ENCODE assay signal across 9 cellular contexts in the genomic region with DNA sequence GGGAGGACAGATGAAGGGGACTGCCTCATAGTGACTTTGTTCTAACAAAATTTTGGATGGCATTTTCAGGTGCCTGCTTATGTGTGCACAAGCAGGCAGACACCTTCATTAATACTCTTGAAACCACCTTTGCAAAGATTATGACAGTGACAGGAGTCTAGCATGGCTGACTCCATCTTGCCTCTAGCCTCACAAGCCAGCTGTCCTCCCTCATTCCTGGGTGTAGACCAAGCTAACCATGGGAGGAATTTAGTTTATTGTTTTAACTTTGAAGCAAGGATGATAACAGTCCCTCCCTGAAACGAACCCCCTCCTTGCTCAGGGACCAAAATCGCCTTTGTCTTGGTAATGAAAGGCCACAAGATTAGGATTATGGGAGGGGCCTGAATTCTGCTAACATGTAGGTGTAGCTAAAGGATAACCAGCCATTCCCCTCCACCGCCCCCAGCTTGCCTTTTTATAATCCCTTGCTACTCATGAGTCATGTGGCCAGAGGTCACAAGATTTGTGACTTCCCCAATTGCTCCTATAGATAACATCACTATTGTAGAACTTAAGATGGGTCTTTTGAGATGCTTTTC.
DNase-seq lines count a peak whose midpoint lies in the region; ATAC-seq and TF ChIP-seq lines count a peak whose summit lies in the region.
"Had no signal": no experiment of that assay in that cellular context is flagged by ENCODE, and none has a peak within 500 bp of the region (broad histone marks: within the 10 kb centered on the region; RNA-seq: fewer than 3 reads in every experiment).

No MANE protein-coding gene starts in this region.

- H3K36me3 ChIP-seq in HEK293 (ENCODE audit: control insufficient read depth in 2 of 2, insufficient read depth in 1 of 2, low read length in 2 of 2) (no peaks in the 10 kb centered on the region), WERI-Rb-1 (no peaks in the 10 kb centered on the region)

- H3K4me3 ChIP-seq in HEK293 (ENCODE audit: low read depth, low read length), result no peak overlapping the region
- no peak overlapping the region for H3K4me3 ChIP-seq in WERI-Rb-1 (ENCODE audit: low read depth, low read length)
- H3K4me3 ChIP-seq in right cardiac atrium (ENCODE audit: low read length), result no peak overlapping the region

- 54% methylated on average over 3 of the region's 3 CpGs for WGBS in right cardiac atrium

- DNase-seq in ACHN, result peak; percentile 29
- peak; percentile 34 for DNase-seq in WERI-Rb-1
- DNase-seq in kidney glomerular epithelial cell (lab: John Stamatoyannopoulos, UW), result peak; percentile 67
- DNase-seq in right cardiac atrium, result no peak
- no peak for DNase-seq in SKM-1 treated with dmso at 0.1 percent for 144 hours (lab: John Stamatoyannopoulos, UW; ENCODE audit: unreplicated experiment)
- DNase-seq: NCI-H1048 had no signal

- intact Hi-C loops in right cardiac atrium (cut with DNase I), result no loop called here

- H3K27ac ChIP-seq in HEK293 (ENCODE audit: extremely low read depth, low read depth, low read length) (peak overlapping the region; percentile 13; the same call in 1 of the 2 replicates), WERI-Rb-1 (no peak overlapping the region), right cardiac atrium (ENCODE audit: low read length) (no peak overlapping the region)

- H3K9me3 ChIP-seq in HEK293 (ENCODE audit: control insufficient read depth, insufficient read depth, low read depth, low read length) (no peaks in the 10 kb centered on the region), WERI-Rb-1 (ENCODE audit: severe bottlenecking) (no peaks in the 10 kb centered on the region), right cardiac atrium (ENCODE audit: control insufficient read depth, low read length) (no peaks in the 10 kb centered on the region)

- ATAC-seq in right cardiac atrium, result no peak
- no peak for ATAC-seq in GM21786 (IDR thresholded peaks at IDR 0.05; ENCODE audit: unreplicated experiment)
- ATAC-seq in GM18861 (IDR thresholded peaks at IDR 0.05; ENCODE audit: unreplicated experiment), result no peak

- CTCF ChIA-PET in HEK293 (lab: Yijun Ruan, JAX), result interaction anchor here (0.6 to 1.6 kb wide), 7 partner anchors 9 to 507 kb away, joined by 3 to 4 read pairs (median 3); no protein-coding TSS in a partner anchor

- in situ Hi-C loops in ACHN (cut with HindIII; ENCODE audit: low pct_ligation_motif_present, low pct_unique_long_range_greater_than_20kb, low sequenced_read_pairs), result no loop called here

- TF ChIP-seq CTCF in HEK293 (tag by site-specific recombination; IDR thresholded peaks at IDR 0.05), result no peak
- no peak for TF ChIP-seq CTCF in WERI-Rb-1 (IDR thresholded peaks at IDR 0.05; ENCODE audit: low read depth, low read length)

- peaks cover 13% of the 10 kb centered on the region for H3K4me1 ChIP-seq in HEK293 (ENCODE audit: control insufficient read depth, insufficient read depth, low read length)
- peaks cover 2% of the 10 kb centered on the region for H3K4me1 ChIP-seq in right cardiac atrium (ENCODE audit: control insufficient read depth, insufficient read depth, low read length)

- POLR2A ChIA-PET in HEK293 (lab: Yijun Ruan, JAX), result interaction anchor here (1.0 to 1.3 kb wide), 2 partner anchors 139 to 247 kb away, joined by 3 read pairs; a partner anchor contains a TSS

- H3K27me3 ChIP-seq in WERI-Rb-1 (ENCODE audit: insufficient read depth, low read depth, severe bottlenecking), result no peaks in the 10 kb centered on the region
- H3K27me3 ChIP-seq in right cardiac atrium (ENCODE audit: control insufficient read depth, insufficient read depth), result no peaks in the 10 kb centered on the region

TF ChIP-seq in HEK293, 187 proteins besides CTCF, POLR2A, EP300 and RAD21:
- TF ChIP-seq ZNF654 (tag by site-specific recombination; IDR thresholded peaks at IDR 0.05; ENCODE audit: low read depth) (no peak), GLI4 (tag by site-specific recombination; IDR thresholded peaks at IDR 0.05) (no peak), ZNF341 (tag by site-specific recombination; IDR thresholded peaks at IDR 0.05; ENCODE audit: low read depth) (peak; percentile 37; the same call in 1 of the 2 replicates), ZNF157 (tag by site-specific recombination; IDR thresholded peaks at IDR 0.05) (no peak), SP3 (tag by site-specific recombination; IDR thresholded peaks at IDR 0.05) (peak; percentile 29; the same call in 1 of the 2 replicates), ZNF707 (tag by site-specific recombination; IDR thresholded peaks at IDR 0.05) (no peak), ZFP37 (tag by site-specific recombination; IDR thresholded peaks at IDR 0.05) (no peak), ZNF221 (tag by site-specific recombination; IDR thresholded peaks at IDR 0.05; ENCODE audit: borderline replicate concordance) (no peak), ZFHX2 (tag by site-specific recombination; conservative IDR thresholded peaks at IDR 0.05) (peak; percentile 84), ZNF133 (tag by site-specific recombination; IDR thresholded peaks at IDR 0.05) (no peak), SP7 (tag by site-specific recombination; IDR thresholded peaks at IDR 0.05) (0 out of 2 replicates have a peak, but pooled peaks have one; percentile 24), ZNF350 (tag by site-specific recombination; IDR thresholded peaks at IDR 0.05) (peak; percentile 56; the same call in 1 of the 2 replicates), ZBTB48 (tag by site-specific recombination; IDR thresholded peaks at IDR 0.05) (0 out of 2 replicates have a peak, but pooled peaks have one; percentile 23), ZNF433 (tag by site-specific recombination; IDR thresholded peaks at IDR 0.05; ENCODE audit: low read depth) (no peak), EGR2 (tag by site-specific recombination; IDR thresholded peaks at IDR 0.05; ENCODE audit: low read depth) (peak; percentile 74), MEIS1 (CRISPR knock-in tag; IDR thresholded peaks at IDR 0.05; ENCODE audit: borderline replicate concordance) (no peak), ZNF670 (tag by site-specific recombination; IDR thresholded peaks at IDR 0.05; ENCODE audit: low read depth) (no peak), WT1 (tag by site-specific recombination; IDR thresholded peaks at IDR 0.05) (peak; percentile 77), GLIS2 (tag by site-specific recombination; IDR thresholded peaks at IDR 0.05) (peak; percentile 17; the same call in 1 of the 2 replicates)
- TF ChIP-seq, protein P1, sequence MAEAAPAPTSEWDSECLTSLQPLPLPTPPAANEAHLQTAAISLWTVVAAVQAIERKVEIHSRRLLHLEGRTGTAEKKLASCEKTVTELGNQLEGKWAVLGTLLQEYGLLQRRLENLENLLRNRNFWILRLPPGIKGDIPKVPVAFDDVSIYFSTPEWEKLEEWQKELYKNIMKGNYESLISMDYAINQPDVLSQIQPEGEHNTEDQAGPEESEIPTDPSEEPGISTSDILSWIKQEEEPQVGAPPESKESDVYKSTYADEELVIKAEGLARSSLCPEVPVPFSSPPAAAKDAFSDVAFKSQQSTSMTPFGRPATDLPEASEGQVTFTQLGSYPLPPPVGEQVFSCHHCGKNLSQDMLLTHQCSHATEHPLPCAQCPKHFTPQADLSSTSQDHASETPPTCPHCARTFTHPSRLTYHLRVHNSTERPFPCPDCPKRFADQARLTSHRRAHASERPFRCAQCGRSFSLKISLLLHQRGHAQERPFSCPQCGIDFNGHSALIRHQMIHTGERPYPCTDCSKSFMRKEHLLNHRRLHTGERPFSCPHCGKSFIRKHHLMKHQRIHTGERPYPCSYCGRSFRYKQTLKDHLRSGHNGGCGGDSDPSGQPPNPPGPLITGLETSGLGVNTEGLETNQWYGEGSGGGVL (tag by site-specific recombination; IDR thresholded peaks at IDR 0.05), result peak; percentile 36; the same call in 1 of the 2 replicates
- TF ChIP-seq, protein P2, sequence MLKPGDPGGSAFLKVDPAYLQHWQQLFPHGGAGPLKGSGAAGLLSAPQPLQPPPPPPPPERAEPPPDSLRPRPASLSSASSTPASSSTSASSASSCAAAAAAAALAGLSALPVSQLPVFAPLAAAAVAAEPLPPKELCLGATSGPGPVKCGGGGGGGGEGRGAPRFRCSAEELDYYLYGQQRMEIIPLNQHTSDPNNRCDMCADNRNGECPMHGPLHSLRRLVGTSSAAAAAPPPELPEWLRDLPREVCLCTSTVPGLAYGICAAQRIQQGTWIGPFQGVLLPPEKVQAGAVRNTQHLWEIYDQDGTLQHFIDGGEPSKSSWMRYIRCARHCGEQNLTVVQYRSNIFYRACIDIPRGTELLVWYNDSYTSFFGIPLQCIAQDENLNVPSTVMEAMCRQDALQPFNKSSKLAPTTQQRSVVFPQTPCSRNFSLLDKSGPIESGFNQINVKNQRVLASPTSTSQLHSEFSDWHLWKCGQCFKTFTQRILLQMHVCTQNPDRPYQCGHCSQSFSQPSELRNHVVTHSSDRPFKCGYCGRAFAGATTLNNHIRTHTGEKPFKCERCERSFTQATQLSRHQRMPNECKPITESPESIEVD (tag by site-specific recombination; IDR thresholded peaks at IDR 0.05), result no peak

Comparison
In these comparisons a context has a peak if more than half of its experiments do, and no peak if none do; other contexts are left out.
1. DNase-seq: peak in ACHN (single experiment), WERI-Rb-1 (single experiment) and kidney glomerular epithelial cell (single experiment); none in right cardiac atrium (0 of 3) and SKM-1 treated with dmso at 0.1 percent for 144 hours (single experiment).